Comparison of ENCODE assay signal across 30 cellular contexts in genomic region chr3:71650372-71650771, GRCh38.
"Had no signal": no experiment of that assay in that cellular context is flagged by ENCODE, and none has a peak within 500 bp of the region (broad histone marks: within the 10 kb centered on the region; RNA-seq: fewer than 3 reads in every experiment).

No MANE protein-coding gene starts in this region.

- FAIRE-seq: TTC549 had no signal

- DNase-seq: activated B cell treated with CpG ODN at 0.5 μM for 24 hours; activated CD4-positive, alpha-beta memory T cell treated with anti-CD3 and anti-CD28 coated beads for 36 hours; activated CD4-positive, alpha-beta T cell treated with anti-CD3 and anti-CD28 coated beads for 4 hours; activated CD4-positive, alpha-beta T cell treated with anti-CD3 and anti-CD28 coated beads, Interleukin-2, amount 10 ng/mL, durations not matched to agents 24 days and 14 days; activated CD4-positive, alpha-beta T cell treated with anti-CD3 and anti-CD28 coated beads, Interleukin-2, amount 50 U/mL, for 1 hour; activated CD4-positive, alpha-beta T cell treated with anti-CD3 and anti-CD28 coated beads, Interleukin-2, amount 50 U/mL, for 4 hours; activated CD4-positive, CD25-positive, alpha-beta regulatory T cell treated with anti-CD3 and anti-CD28 coated beads, Interleukin-2, amount 50 U/mL, for 72 hours; activated CD8-positive, alpha-beta memory T cell treated with anti-CD3 and anti-CD28 coated beads, Interleukin-2, amount 50 U/mL, for 4 hours; activated effector memory CD4-positive, alpha-beta T cell treated with Interleukin-2 at 50 U/mL for 16 hours; activated gamma-delta T cell; activated naive CD4-positive, alpha-beta T cell treated with anti-CD3 and anti-CD28 coated beads, Interleukin-2, amount 10 ng/mL, durations not matched to agents 7 days and 5 days; activated naive CD4-positive, alpha-beta T cell treated with Interleukin-2 at 50 U/mL for 16 hours; activated naive CD8-positive, alpha-beta T cell treated with anti-CD3 and anti-CD28 coated beads, Interleukin-2, amount 10 ng/mL, durations not matched to agents 7 days and 5 days; activated naive CD8-positive, alpha-beta T cell treated with anti-CD3 and anti-CD28 coated beads, Interleukin-2, amount 50 U/mL, for 24 hours; activated T-cell treated with anti-CD3 and anti-CD28 coated beads for 4 hours; activated T-cell treated with anti-CD3 and anti-CD28 coated beads, Interleukin-2, amount 50 U/mL, for 1 hour; activated T-cell treated with anti-CD3 and anti-CD28 coated beads, Interleukin-2, amount 50 U/mL, for 48 hours; amygdala; anterior cingulate cortex; brain microvascular endothelial cell; central memory CD4-positive, alpha-beta T cell; SW 1271; T-helper 1 cell; T-helper 2 cell; T-helper 9 cell had no signal

- H3K36me3 ChIP-seq: ascending aorta, brain microvascular endothelial cell, breast epithelium had no signal

- H3K27me3 ChIP-seq: ascending aorta, brain microvascular endothelial cell, breast epithelium had no signal

- H3K9me3 ChIP-seq: ascending aorta, breast epithelium had no signal

- H3K4me3 ChIP-seq: ascending aorta, breast epithelium had no signal

- H3K27ac ChIP-seq: ascending aorta, brain microvascular endothelial cell, breast epithelium, VCaP had no signal

- ATAC-seq: activated CD8-positive, alpha-beta T cell treated with anti-CD3 and anti-CD28 coated beads for 36 hours; activated naive CD8-positive, alpha-beta T cell treated with anti-CD3 and anti-CD28 coated beads, Interleukin-2, amount 50 U/mL, for 24 hours had no signal

- H3K4me1 ChIP-seq: ascending aorta, breast epithelium had no signal
